10 cellular contexts compared by ENCODE assay signal in genomic region chr20:50713677-50714101, GRCh38. TPM values are rescaled to one million over a fixed set of nuclear protein-coding genes. Genes with fewer than 3 reads are reported as not detected.
DNase-seq lines count a peak whose midpoint lies in the region; ATAC-seq, FAIRE-seq and TF ChIP-seq lines count a peak whose summit lies in the region.
"Had no signal": no experiment of that assay in that cellular context is flagged by ENCODE, and none has a peak within 500 bp of the region (broad histone marks: within the 10 kb centered on the region; RNA-seq: fewer than 3 reads in every experiment).

No MANE protein-coding gene starts in this region.

- H3K4me1 ChIP-seq in transverse colon = no peaks in the 10 kb centered on the region

- TF ChIP-seq POLR2A in transverse colon (IDR thresholded peaks at IDR 0.05) = no peak

- H3K27me3 ChIP-seq in bronchial epithelial cell (ENCODE audit: control insufficient read depth, insufficient read depth, low read length) = no peaks in the 10 kb centered on the region
- no peaks in the 10 kb centered on the region for H3K27me3 ChIP-seq in transverse colon
- H3K27me3 ChIP-seq: BLaER1 treated with 17β-estradiol and CSF1 and Interleukin-3, amounts not matched to agents 10 nM and 100 nM; neutrophil had no signal

- in situ Hi-C loops in transverse colon (cut with MboI; ENCODE audit: low pct_ligation_motif_present in 1 of 4, low pct_unique_long_range_greater_than_20kb in 1 of 4, low sequenced_read_pairs in 3 of 4) = no loop called here

- TF ChIP-seq EP300 in transverse colon (IDR thresholded peaks at IDR 0.05; ENCODE audit: low read depth) = no peak

- no peaks in the 10 kb centered on the region for H3K9me3 Mint-ChIP-seq in activated CD4-positive, alpha-beta T cell treated with anti-CD3 and anti-CD28 coated beads, Interleukin-2, amount 10 ng/mL, durations not matched to agents 7 days and 5 days

- H3K27me3 Mint-ChIP-seq in activated CD4-positive, alpha-beta T cell treated with anti-CD3 and anti-CD28 coated beads, Interleukin-2, amount 10 ng/mL, durations not matched to agents 7 days and 5 days = peaks cover 19% of the 10 kb centered on the region

- DNase-seq in NCI-H2196 (lab: John Stamatoyannopoulos, UW; ENCODE audit: unreplicated experiment) (peak; percentile 10), NCI-H2196 treated with DMSO at 0.1 percent for 48 hours (lab: John Stamatoyannopoulos, UW; ENCODE audit: unreplicated experiment) (no peak), bronchial epithelial cell (ENCODE audit: low read depth) (peak; percentile 25), left colon (no peak), transverse colon (no peak), NCI-H1694 treated with DMSO at 0.1 percent for 48 hours (lab: John Stamatoyannopoulos, UW) (no peak)
- no peak for DNase-seq in activated CD4-positive, alpha-beta T cell treated with anti-CD3 and anti-CD28 coated beads, Interleukin-2, amount 10 ng/mL, durations not matched to agents 7 days and 5 days

- no peak overlapping the region for H3K4me3 Mint-ChIP-seq in activated CD4-positive, alpha-beta T cell treated with anti-CD3 and anti-CD28 coated beads, Interleukin-2, amount 10 ng/mL, durations not matched to agents 7 days and 5 days

- H3K4me3 ChIP-seq in bronchial epithelial cell (ENCODE audit: low read depth, low read length) (no peak overlapping the region), transverse colon (no peak overlapping the region)
- H3K4me3 ChIP-seq: BLaER1 treated with 17β-estradiol and CSF1 and Interleukin-3, amounts not matched to agents 10 nM and 100 nM had no signal

- no peaks in the 10 kb centered on the region for H3K36me3 Mint-ChIP-seq in activated CD4-positive, alpha-beta T cell treated with anti-CD3 and anti-CD28 coated beads, Interleukin-2, amount 10 ng/mL, durations not matched to agents 7 days and 5 days (ENCODE audit: low read depth)

- intact Hi-C loops in left colon (cut with DNase I, micrococcal nuclease) = no loop called here
- intact Hi-C loops in transverse colon (cut with DNase I; ENCODE audit: low total_unique reads) = no loop called here

- H3K27ac ChIP-seq in transverse colon = no peak overlapping the region
- H3K27ac ChIP-seq: neutrophil had no signal

- FAIRE-seq in bronchial epithelial cell (lab: Jason Lieb, UNC) = no peak

- TF ChIP-seq CTCF in bronchial epithelial cell (IDR thresholded peaks at IDR 0.05; ENCODE audit: insufficient read depth, low read length, severe bottlenecking) (peak; percentile 31), transverse colon (IDR thresholded peaks at IDR 0.05) (peak in 3 of 5 experiments; percentile 22 to 34 (median 26))

- H3K9me3 ChIP-seq in transverse colon = no peaks in the 10 kb centered on the region
- H3K9me3 ChIP-seq: BLaER1 treated with 17β-estradiol and CSF1 and Interleukin-3, amounts not matched to agents 10 nM and 100 nM; neutrophil had no signal

- 61 to 70% methylated on average over 4 to 7 of the region's 7 CpGs for WGBS in transverse colon (ENCODE audit: low coverage in 1 of 2), 2 donors

- H3K27ac Mint-ChIP-seq in activated CD4-positive, alpha-beta T cell treated with anti-CD3 and anti-CD28 coated beads, Interleukin-2, amount 10 ng/mL, durations not matched to agents 7 days and 5 days = no peak overlapping the region

- H3K4me1 Mint-ChIP-seq in activated CD4-positive, alpha-beta T cell treated with anti-CD3 and anti-CD28 coated beads, Interleukin-2, amount 10 ng/mL, durations not matched to agents 7 days and 5 days = no peaks in the 10 kb centered on the region

- ATAC-seq in left colon = peak; percentile 37
- ATAC-seq in GM21717 (IDR thresholded peaks at IDR 0.05; ENCODE audit: unreplicated experiment) = no peak

- H3K36me3 ChIP-seq in bronchial epithelial cell (ENCODE audit: control insufficient read depth, insufficient read depth, low read length) (no peaks in the 10 kb centered on the region), transverse colon (no peaks in the 10 kb centered on the region)
- H3K36me3 ChIP-seq: BLaER1 treated with 17β-estradiol and CSF1 and Interleukin-3, amounts not matched to agents 10 nM and 100 nM; neutrophil had no signal

- POLR2A ChIA-PET in activated CD4-positive, alpha-beta T cell treated with anti-CD3 and anti-CD28 coated beads, Interleukin-2, amount 10 ng/mL, durations not matched to agents 7 days and 5 days (lab: Charles Lee) = no interaction called here

- CTCF ChIA-PET in activated CD4-positive, alpha-beta T cell treated with anti-CD3 and anti-CD28 coated beads, Interleukin-2, amount 10 ng/mL, durations not matched to agents 7 days and 5 days (lab: Charles Lee) = interaction anchor here (0.6 kb wide), 1 partner anchor 1814 kb away, joined by 4 read pairs; no protein-coding TSS in a partner anchor

RNA-seq across cellular contexts. Expression of gene PARD6B, which starts 17.7 kb away (rescaled TPM):
- total RNA-seq in bronchial epithelial cell (8.2 and 12.4 TPM in 2 replicates), left colon (10 to 100 TPM; 19.8 to 38.4 TPM), transverse colon (10 to 100 TPM in 3 of 4 donors, 1 to 10 TPM in 1; 1.2 to 34.8 (median 17.2) TPM)
- total RNA-seq in activated CD4-positive, alpha-beta T cell treated with anti-CD3 and anti-CD28 coated beads, Interleukin-2, amount 10 ng/mL, durations not matched to agents 7 days and 5 days = 1 to 10 TPM; 4.2 to 4.4 TPM

RNA-seq across cellular contexts. Expression of gene RIPOR3, which starts 22.3 kb away (rescaled TPM):
- total RNA-seq in bronchial epithelial cell (under 0.01 and 0.53 TPM in 2 replicates), left colon (1 to 10 TPM; 3.2 to 3.9 TPM), transverse colon (10 to 100 TPM in 1 of 4 donors, 1 to 10 TPM in 3; 4.6 to 15.7 (median 8.7) TPM)
- total RNA-seq in activated CD4-positive, alpha-beta T cell treated with anti-CD3 and anti-CD28 coated beads, Interleukin-2, amount 10 ng/mL, durations not matched to agents 7 days and 5 days = not detected

Comparison
In these comparisons a context has a peak if more than half of its experiments do, and no peak if none do; other contexts are left out.
1. DNase-seq: peak in NCI-H2196 (single experiment) and bronchial epithelial cell (single experiment); none in NCI-H2196 treated with DMSO at 0.1 percent for 48 hours (single experiment), left colon (0 of 2), transverse colon (single experiment), activated CD4-positive, alpha-beta T cell treated with anti-CD3 and anti-CD28 coated beads, Interleukin-2, amount 10 ng/mL, durations not matched to agents 7 days and 5 days (single experiment) and NCI-H1694 treated with DMSO at 0.1 percent for 48 hours (single experiment).